ENCODE assay signal across 29 cellular contexts in genomic region chr4:12761694-12762093, GRCh38.
"Had no signal": no experiment of that assay in that cellular context is flagged by ENCODE, and none has a peak within 500 bp of the region (broad histone marks: within the 10 kb centered on the region; RNA-seq: fewer than 3 reads in every experiment).

No MANE protein-coding gene starts in this region.

- H3K27ac ChIP-seq: cardiac muscle cell, colonic mucosa, gastrocnemius medialis, pancreas, prostate gland, sigmoid colon, stomach, thyroid gland, upper lobe of left lung, vagina had no signal

- H3K36me3 ChIP-seq: cardiac muscle cell, colonic mucosa, gastrocnemius medialis, pancreas, prostate gland, sigmoid colon, stomach, thyroid gland, upper lobe of left lung, vagina had no signal

- H3K4me1 ChIP-seq: colonic mucosa, gastrocnemius medialis, pancreas, prostate gland, sigmoid colon, stomach, thyroid gland, upper lobe of left lung, vagina had no signal

- H3K9me3 ChIP-seq: colonic mucosa, gastrocnemius medialis, pancreas, prostate gland, sigmoid colon, thyroid gland, upper lobe of left lung, vagina had no signal

- DNase-seq: activated CD4-positive, alpha-beta T cell treated with anti-CD3 and anti-CD28 coated beads for 36 hours; activated CD4-positive, alpha-beta T cell treated with anti-CD3 and anti-CD28 coated beads, Interleukin-2, amount 50 U/mL, for 4 hours; activated CD4-positive, CD25-positive, alpha-beta regulatory T cell; activated naive CD4-positive, alpha-beta T cell; activated T-cell treated with anti-CD3 and anti-CD28 coated beads for 4 hours; activated T-cell treated with anti-CD3 and anti-CD28 coated beads, Interleukin-2, amount 50 U/mL, for 72 hours; anterior cingulate cortex; cerebellar nuclear complex; colonic mucosa; effector CD8-positive, alpha-beta T cell; gastrocnemius medialis; glutamatergic neuron; islet precursor cell; left cardiac atrium; left ventricle myocardium superior; nucleus accumbens; pancreas; sigmoid colon; small intestine; stimulated activated CD4-positive, alpha-beta T cell treated with anti-CD3 and anti-CD28 coated beads, Interleukin-1b, Interleukin-23, amount 100 ng/mL, for 48 hours; stimulated activated CD4-positive, alpha-beta T cell treated with anti-CD3 and anti-CD28 coated beads, Interleukin-4, amount 100 ng/mL, for 4 hours; stimulated activated naive B cell treated with anti-CD40 and anti-IgM and Interleukin-4, amounts not matched to agents 10 μg/mL and 1 μg/mL and 100 μg/mL, for 72 hours; stomach; thyroid gland; upper lobe of left lung had no signal

- H3K4me3 ChIP-seq: cardiac muscle cell, colonic mucosa, gastrocnemius medialis, pancreas, prostate gland, sigmoid colon, stomach, thyroid gland, upper lobe of left lung, vagina had no signal

- ATAC-seq: activated CD4-positive, alpha-beta T cell treated with anti-CD3 and anti-CD28 coated beads for 36 hours; activated naive CD4-positive, alpha-beta T cell treated with anti-CD3 and anti-CD28 coated beads, Interleukin-2, amount 50 U/mL, for 72 hours; activated T-cell treated with anti-CD3 and anti-CD28 coated beads, Interleukin-2, amount 50 U/mL, for 72 hours; gastrocnemius medialis; left cardiac atrium; left ventricle myocardium superior; pancreas; stimulated activated naive B cell treated with anti-CD40 and anti-IgM and Interleukin-4, amounts not matched to agents 10 μg/mL and 1 μg/mL and 100 μg/mL, for 72 hours had no signal
